In genomic region chr6:133248241-133249001, GRCh38 we compare ENCODE assay signal across 1 cellular context.
TF ChIP-seq lines count a peak whose summit lies in the region.

No MANE protein-coding gene starts in this region.

TF ChIP-seq in HEK293, 187 proteins besides CTCF, POLR2A, EP300 and RAD21 (continued from another document):
- TF ChIP-seq ELK4 (IDR thresholded peaks at IDR 0.05; ENCODE audit: borderline replicate concordance, low read depth, low read length) (no peak), ZSCAN30 (tag by site-specific recombination; IDR thresholded peaks at IDR 0.05) (peak; percentile 20; the same call in 1 of the 2 replicates), ZNF169 (tag by site-specific recombination; IDR thresholded peaks at IDR 0.05) (no peak), ZNF202 (tag by site-specific recombination; IDR thresholded peaks at IDR 0.05; ENCODE audit: borderline replicate concordance) (no peak), ZNF501 (tag by site-specific recombination; IDR thresholded peaks at IDR 0.05) (no peak), ZNF311 (tag by site-specific recombination; IDR thresholded peaks at IDR 0.05; ENCODE audit: borderline replicate concordance) (no peak), HOXA7 (CRISPR knock-in tag; IDR thresholded peaks at IDR 0.05; ENCODE audit: borderline replicate concordance) (no peak), ZNF549 (tag by site-specific recombination; IDR thresholded peaks at IDR 0.05) (no peak), ZBTB21 (tag by site-specific recombination; IDR thresholded peaks at IDR 0.05) (peak; percentile 92), ZNF10 (tag by site-specific recombination; IDR thresholded peaks at IDR 0.05) (peak; percentile 87), SCRT2 (tag by site-specific recombination; IDR thresholded peaks at IDR 0.05) (peak; percentile 77), ZNF560 (tag by site-specific recombination; IDR thresholded peaks at IDR 0.05; ENCODE audit: borderline replicate concordance) (no peak), GLIS1 (tag by site-specific recombination; IDR thresholded peaks at IDR 0.05) (peak; percentile 31; the same call in 1 of the 2 replicates), ZNF112 (tag by site-specific recombination; IDR thresholded peaks at IDR 0.05) (no peak), ZNF555 (tag by site-specific recombination; conservative IDR thresholded peaks at IDR 0.05) (no peak), KLF7 (tag by site-specific recombination; IDR thresholded peaks at IDR 0.05; ENCODE audit: borderline replicate concordance) (no peak), ZFP69B (tag by site-specific recombination; IDR thresholded peaks at IDR 0.05) (no peak), ZNF324 (tag by site-specific recombination; IDR thresholded peaks at IDR 0.05) (peak; percentile 84), ZNF768 (tag by site-specific recombination; IDR thresholded peaks at IDR 0.05) (no peak), ZNF394 (tag by site-specific recombination; IDR thresholded peaks at IDR 0.05; ENCODE audit: borderline replicate concordance) (peak; percentile 61)
TF ChIP-seq in HEK293: peak in this region for 69.
